Comparison of ENCODE assay signal across 14 cellular contexts in the genomic region with DNA sequence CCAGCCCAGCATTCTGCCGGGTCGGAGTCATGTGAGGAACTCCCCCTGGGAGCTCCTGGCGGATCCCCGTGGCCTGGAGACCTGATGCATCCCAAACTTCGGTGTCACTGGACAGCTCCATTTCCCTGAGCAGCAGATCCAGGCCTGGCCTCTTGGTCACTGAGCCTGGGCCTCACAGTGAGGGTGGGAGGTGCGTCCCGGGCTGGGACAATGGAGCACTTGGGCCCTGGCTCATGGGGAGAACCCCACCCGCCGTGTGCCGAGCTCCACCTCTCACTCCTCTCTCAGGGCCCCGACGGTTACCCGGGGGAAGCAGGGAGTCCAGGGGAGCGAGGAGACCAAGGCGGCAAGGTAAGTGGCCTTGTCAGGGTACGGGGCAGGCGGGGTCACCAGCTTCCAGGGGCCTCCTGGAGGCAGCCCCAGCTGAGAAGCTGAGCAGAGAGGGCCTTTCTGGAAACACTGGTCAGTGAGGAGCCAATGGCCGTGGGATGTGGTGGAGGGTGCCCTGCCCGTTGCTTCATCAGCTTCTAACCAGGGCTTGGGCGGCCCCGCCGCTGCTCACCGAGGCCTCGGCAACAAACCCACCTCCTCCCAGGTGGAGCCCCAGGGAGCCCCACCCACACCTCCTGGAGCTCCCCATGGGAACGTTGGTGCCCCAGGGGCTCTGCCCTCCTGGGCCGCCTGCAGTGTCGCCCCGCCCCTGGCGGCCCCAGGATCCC. TPM values are rescaled to one million over a fixed set of nuclear protein-coding genes. Genes with fewer than 3 reads are reported as not detected.
A peak's percentile ranks its signal among the peaks of the same experiment; 100 is the strongest.
DNase-seq lines count a peak whose midpoint lies in the region; ATAC-seq and TF ChIP-seq lines count a peak whose summit lies in the region.
"Had no signal": no experiment of that assay in that cellular context is flagged by ENCODE, and none has a peak within 500 bp of the region (broad histone marks: within the 10 kb centered on the region; RNA-seq: fewer than 3 reads in every experiment).

No MANE protein-coding gene starts in this region.

- H3K27ac ChIP-seq in RWPE1 (peak overlapping the region; percentile 38; the same call in 1 of the 2 replicates), left ventricle myocardium inferior (replicated peaks) (no peak overlapping the region), smooth muscle cell (ENCODE audit: low read depth) (peak overlapping the region; percentile 54)

- H2AFZ ChIP-seq in smooth muscle cell (ENCODE audit: low read depth) = no peak overlapping the region

- intact Hi-C loops in left ventricle myocardium inferior (cut with micrococcal nuclease) = no loop called here

- peaks cover 66% of the 10 kb centered on the region for H3F3A ChIP-seq in smooth muscle cell (ENCODE audit: low read depth)

- H3K36me3 ChIP-seq in left ventricle myocardium inferior (peaks cover 99% of the 10 kb centered on the region), smooth muscle cell (ENCODE audit: low read depth) (peaks cover 13% of the 10 kb centered on the region)

- POLR2A ChIA-PET in RWPE1 (lab: Yijun Ruan, JAX; ENCODE audit: low non-redundant PET) = no interaction called here

- H3K4me3 ChIP-seq in left ventricle myocardium inferior (no peak overlapping the region), smooth muscle cell (no peak overlapping the region)

- H3K79me2 ChIP-seq in smooth muscle cell (ENCODE audit: low read depth) = peaks cover 84% of the 10 kb centered on the region

- H3K4me1 ChIP-seq in left ventricle myocardium inferior (no peaks in the 10 kb centered on the region), smooth muscle cell (ENCODE audit: low read depth) (no peaks in the 10 kb centered on the region)

- TF ChIP-seq CTCF in RWPE1 (conservative IDR thresholded peaks at IDR 0.05; ENCODE audit: low read depth) (no peak), left ventricle myocardium inferior (IDR thresholded peaks at IDR 0.05; ENCODE audit: borderline replicate concordance) (no peak), smooth muscle cell (IDR thresholded peaks at IDR 0.05; ENCODE audit: borderline replicate concordance, insufficient read depth, poor library complexity, severe bottlenecking) (no peak)

- H3K27me3 ChIP-seq in left ventricle myocardium inferior (ENCODE audit: low read depth) (no peaks in the 10 kb centered on the region), smooth muscle cell (ENCODE audit: low read depth) (no peaks in the 10 kb centered on the region)

- H3K9me3 ChIP-seq in left ventricle myocardium inferior (replicated peaks) = peaks cover 10% of the 10 kb centered on the region
- no peaks in the 10 kb centered on the region for H3K9me3 ChIP-seq in smooth muscle cell (replicated peaks; ENCODE audit: low read depth)

- peaks cover 100% of the 10 kb centered on the region for H4K20me1 ChIP-seq in smooth muscle cell (ENCODE audit: low read depth)

- ATAC-seq in HG03280 (IDR thresholded peaks at IDR 0.05; ENCODE audit: unreplicated experiment) = no peak
- ATAC-seq: activated CD8-positive, alpha-beta T cell treated with anti-CD3 and anti-CD28 coated beads for 36 hours; stimulated activated effector memory CD8-positive, alpha-beta T cell treated with anti-CD3 and anti-CD28 coated beads, Interleukin-12 subunit alpha, Interleukin-12 subunit beta, amount 100 ng/mL, for 72 hours had no signal

- H3K4me2 ChIP-seq in smooth muscle cell = no peak overlapping the region

- CTCF ChIA-PET in RWPE1 (lab: Yijun Ruan, JAX) = interaction anchor here (0.6 to 1.5 kb wide), 3 partner anchors 26 to 144 kb away, joined by 4 to 5 read pairs (median 4); no protein-coding TSS in a partner anchor

- peak; percentile 16 for DNase-seq in activated T-cell treated with anti-CD3 and anti-CD28 coated beads, Interleukin-2, amount 50 U/mL, for 1 hour
- DNase-seq in activated T-cell treated with anti-CD3 and anti-CD28 coated beads, Interleukin-2, amount 50 U/mL, for 48 hours = no peak
- DNase-seq in RWPE1 (ENCODE audit: low spot score) (no peak), left ventricle myocardium inferior (peak; percentile 9), smooth muscle cell (lab: John Stamatoyannopoulos, UW; ENCODE audit: unreplicated experiment) (no peak), NCI-H526 treated with DMSO at 0.1 percent for 48 hours (lab: John Stamatoyannopoulos, UW) (no peak), SW480 (ENCODE audit: low spot score) (no peak)
- DNase-seq: activated CD8-positive, alpha-beta T cell treated with anti-CD3 and anti-CD28 coated beads for 36 hours; activated naive CD8-positive, alpha-beta T cell treated with anti-CD3 and anti-CD28 coated beads for 36 hours; caudate nucleus; MV-4-11; SIG-M5 had no signal

- H3K9ac ChIP-seq in smooth muscle cell (ENCODE audit: low read depth) = no peak overlapping the region

- 91% methylated on average over 29 of the region's 29 CpGs for WGBS in smooth muscle cell (ENCODE audit: low lambda C conversion rate)

RNA-seq across cellular contexts. Expression of a gene that starts 19.8 kb away (rescaled TPM):
- total RNA-seq in left ventricle myocardium inferior = 157 TPM
- total RNA-seq in smooth muscle cell = 1,570 and 1,698 TPM in 2 replicates
- 2,969 and 4,089 TPM in 2 replicates for polyA plus RNA-seq in smooth muscle cell

RNA-seq across cellular contexts. Expression of a gene that starts 37.6 kb away (rescaled TPM):
- total RNA-seq in left ventricle myocardium inferior (2.2 TPM), smooth muscle cell (1.3 and 4.1 TPM in 2 replicates)
- 15.2 and 18.0 TPM in 2 replicates for polyA plus RNA-seq in smooth muscle cell

Comparison
In these comparisons a context has a peak if more than half of its experiments do, and no peak if none do; other contexts are left out.
1. DNase-seq: peak in activated T-cell treated with anti-CD3 and anti-CD28 coated beads, Interleukin-2, amount 50 U/mL, for 1 hour (single experiment) and left ventricle myocardium inferior (single experiment); none in activated T-cell treated with anti-CD3 and anti-CD28 coated beads, Interleukin-2, amount 50 U/mL, for 48 hours (0 of 2), RWPE1 (single experiment), smooth muscle cell (single experiment), NCI-H526 treated with DMSO at 0.1 percent for 48 hours (single experiment) and SW480 (single experiment).